ENCODE assay signal across 12 cellular contexts in the genomic region with DNA sequence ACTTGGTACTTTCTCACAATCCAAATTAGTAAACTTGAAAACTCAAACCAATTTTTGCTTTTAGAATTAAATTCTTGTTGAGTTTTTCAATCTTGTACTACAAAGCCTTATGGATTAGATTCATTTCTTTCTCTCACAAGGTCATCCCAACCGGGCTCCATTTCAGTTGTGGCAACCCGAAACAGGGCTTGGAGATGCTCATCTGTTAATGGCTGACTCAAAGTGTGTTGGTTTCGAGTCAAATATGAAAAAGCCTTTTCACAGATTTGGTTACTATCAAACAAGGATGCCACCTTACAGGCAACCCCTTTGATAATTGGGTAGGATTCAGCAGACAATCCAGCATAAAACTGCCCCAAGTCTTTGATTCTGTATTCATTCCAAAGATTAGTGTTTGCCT. TPM values are rescaled to one million over a fixed set of nuclear protein-coding genes. Genes with fewer than 3 reads are reported as not detected.
A peak's percentile ranks its signal among the peaks of the same experiment; 100 is the strongest.
DNase-seq lines count a peak whose midpoint lies in the region; ATAC-seq and TF ChIP-seq lines count a peak whose summit lies in the region.
"Had no signal": no experiment of that assay in that cellular context is flagged by ENCODE, and none has a peak within 500 bp of the region (broad histone marks: within the 10 kb centered on the region; RNA-seq: fewer than 3 reads in every experiment).

No MANE protein-coding gene starts in this region.

- H3K4me3 ChIP-seq in ACC112 (ENCODE audit: low read depth, low read length) (peak overlapping the region; percentile 96), GM23248 (peak overlapping the region; percentile 97), coronary artery (peak overlapping the region; percentile 84), neutrophil (ENCODE audit: low read depth in 1 of 2, low read length in 1 of 2) (peak overlapping the region; percentile 78 to 83)

- 90% methylated on average over 3 of the region's 3 CpGs for WGBS in GM23248 (ENCODE audit: low coverage in 1 of 2, low lambda C conversion rate in 2 of 2, missing lambda C conversion rate in 2 of 2), 2 experiments

- H4K20me1 ChIP-seq in GM23248 (ENCODE audit: insufficient read depth): peaks cover 6% of the 10 kb centered on the region; the same call in 1 of the 2 replicates

- H3K9ac ChIP-seq in GM23248: peak overlapping the region; percentile 96

- no peak for ATAC-seq in HG03442 (IDR thresholded peaks at IDR 0.05; ENCODE audit: unreplicated experiment)
- ATAC-seq: WTC11 had no signal

- H3K4me1 ChIP-seq in ACC112 (ENCODE audit: control insufficient read depth, insufficient read depth, low read length, unreplicated experiment) (peaks cover 34% of the 10 kb centered on the region), GM23248 (ENCODE audit: insufficient read depth) (peaks cover 37% of the 10 kb centered on the region), neutrophil (ENCODE audit: control insufficient read depth in 1 of 2, insufficient read depth in 1 of 2, low read depth in 1 of 2, low read length in 1 of 2) (peaks cover 57 to 59% of the 10 kb centered on the region in 2 experiments)

- no peak for TF ChIP-seq CTCF in coronary artery (IDR thresholded peaks at IDR 0.05)
- TF ChIP-seq CTCF in neutrophil (IDR thresholded peaks at IDR 0.05): no peak

- peaks cover 40% of the 10 kb centered on the region for H3K36me3 ChIP-seq in ACC112 (ENCODE audit: insufficient read depth, low read length)
- H3K36me3 ChIP-seq in GM23248 (ENCODE audit: low read depth): peaks cover 14% of the 10 kb centered on the region
- peaks cover 4% of the 10 kb centered on the region for H3K36me3 ChIP-seq in neutrophil

- no peak overlapping the region for H2AFZ ChIP-seq in ACC112 (ENCODE audit: low read length, unreplicated experiment)
- H2AFZ ChIP-seq in GM23248: no peak overlapping the region

- no peak for DNase-seq in GM23248
- DNase-seq in coronary artery (ENCODE audit: low spot score): no peak
- no peak for DNase-seq in ecto neural progenitor cell (ENCODE audit: low spot score)
- no peak for DNase-seq in HT-29 (ENCODE audit: low spot score)
- no peak for DNase-seq in SW480 (ENCODE audit: low spot score)
- DNase-seq: GF-D8, H7, NCI-H1417 treated with DMSO at 0.1 percent for 48 hours had no signal

- H3F3A ChIP-seq in GM23248 (ENCODE audit: insufficient read depth): peaks cover 19% of the 10 kb centered on the region

- H3K9me2 ChIP-seq in GM23248 (ENCODE audit: insufficient read depth): no peaks in the 10 kb centered on the region

- H3K9me3 ChIP-seq in GM23248 (ENCODE audit: low read depth) (no peaks in the 10 kb centered on the region), neutrophil (no peaks in the 10 kb centered on the region)

- no peak overlapping the region for H3K27ac ChIP-seq in ACC112 (ENCODE audit: low read depth, low read length)
- H3K27ac ChIP-seq in GM23248: no peak overlapping the region
- H3K27ac ChIP-seq in coronary artery: peak overlapping the region; percentile 98
- H3K27ac ChIP-seq in neutrophil: peak overlapping the region; percentile 97

- in situ Hi-C loops in GM23248 (cut with MboI): no loop called here

- H3K4me2 ChIP-seq in GM23248 (ENCODE audit: unreplicated experiment): peak overlapping the region; percentile 99

- peaks cover 60% of the 10 kb centered on the region for H3K79me2 ChIP-seq in ACC112 (ENCODE audit: control insufficient read depth, insufficient read depth, low read length, unreplicated experiment)
- H3K79me2 ChIP-seq in GM23248 (ENCODE audit: insufficient read depth): peaks cover 76% of the 10 kb centered on the region

- H3K27me3 ChIP-seq in ACC112 (ENCODE audit: insufficient read depth, low read length) (no peaks in the 10 kb centered on the region), GM23248 (replicated peaks; ENCODE audit: insufficient read depth) (no peaks in the 10 kb centered on the region), neutrophil (no peaks in the 10 kb centered on the region)

RNA-seq across cellular contexts. Expression of a gene that starts 1.8 kb away (rescaled TPM):
- 9.5 and 20.2 TPM in 2 replicates for total RNA-seq in GM23248 (2014; rRNA removed; shearing (Covaris generic))
- polyA plus RNA-seq in GM23248 (2016; fragmentation: Nextera tagmentation; extraction: Ambion mirVana): 7.5 and 8.7 TPM in 2 replicates
- total RNA-seq in HT-29 (2014; rRNA removed; shearing (Covaris generic)): 1.6 and 3.1 TPM in 2 replicates

RNA-seq across cellular contexts. Expression of a gene that starts 2.2 kb away (rescaled TPM):
- 25.8 and 36.3 TPM in 2 replicates for total RNA-seq in GM23248 (2014; rRNA removed; shearing (Covaris generic))
- polyA plus RNA-seq in GM23248 (2016; fragmentation: Nextera tagmentation; extraction: Ambion mirVana): 27.8 and 28.9 TPM in 2 replicates
- 28.2 and 34.4 TPM in 2 replicates for total RNA-seq in HT-29 (2014; rRNA removed; shearing (Covaris generic))

RNA-seq across cellular contexts. Expression of a gene that starts 46.3 kb away (rescaled TPM):
- total RNA-seq in GM23248 (2014; rRNA removed; shearing (Covaris generic)): 6.6 and 10.3 TPM in 2 replicates
- 2.7 and 5.2 TPM in 2 replicates for polyA plus RNA-seq in GM23248 (2016; fragmentation: Nextera tagmentation; extraction: Ambion mirVana)
- 0.13 and 6.4 TPM in 2 replicates for total RNA-seq in HT-29 (2014; rRNA removed; shearing (Covaris generic))

Comparison
In these comparisons a context has a peak if more than half of its experiments do, and no peak if none do; other contexts are left out.
1. H3K27ac ChIP-seq: peak in coronary artery (2 of 2) and neutrophil (single experiment); none in ACC112 (single experiment) and GM23248 (single experiment).
2. Peak in every context shown above with its lines, with median percentiles within 50 percentile points of each other: H3K4me3 ChIP-seq.